In genomic region chr22:44682556-44683168, GRCh38 we compare ENCODE assay signal across 21 cellular contexts. TPM values are rescaled to one million over a fixed set of nuclear protein-coding genes. Genes with fewer than 3 reads are reported as not detected.
DNase-seq lines count a peak whose midpoint lies in the region; ATAC-seq and TF ChIP-seq lines count a peak whose summit lies in the region.
"Had no signal": no experiment of that assay in that cellular context is flagged by ENCODE, and none has a peak within 500 bp of the region (broad histone marks: within the 10 kb centered on the region; RNA-seq: fewer than 3 reads in every experiment).

No MANE protein-coding gene starts in this region.

- H3K4me1 Mint-ChIP-seq in natural killer cell = peaks cover 48 to 78% of the 10 kb centered on the region in 2 donors
- peaks cover 35 to 43% of the 10 kb centered on the region in 2 donors for H3K4me1 Mint-ChIP-seq in natural killer cell treated with Interleukin-12 subunit alpha and Interleukin-12 subunit beta and Interleukin-15 and Interleukin-18, amount 100 ng/mL, for 72 hours (ENCODE audit: low read depth in 2 of 2)
- H3K4me1 Mint-ChIP-seq in activated CD8-positive, alpha-beta T cell treated with anti-CD3 and anti-CD28 coated beads, Interleukin-2, amount 10 ng/mL, durations not matched to agents 7 days and 5 days (ENCODE audit: low read depth) = peaks cover 80% of the 10 kb centered on the region
- peaks cover 84% of the 10 kb centered on the region for H3K4me1 Mint-ChIP-seq in stimulated activated effector memory CD8-positive, alpha-beta T cell treated with anti-CD3 and anti-CD28 coated beads, Interleukin-12 subunit alpha, Interleukin-12 subunit beta, amount 100 ng/mL, for 72 hours

- peak overlapping the region; percentile 56 to 84 for H3K27ac Mint-ChIP-seq in natural killer cell
- peak overlapping the region in 1 of 2 donors; percentile 43 for H3K27ac Mint-ChIP-seq in natural killer cell treated with Interleukin-12 subunit alpha and Interleukin-12 subunit beta and Interleukin-15 and Interleukin-18, amount 100 ng/mL, for 72 hours
- peak overlapping the region; percentile 85 for H3K27ac Mint-ChIP-seq in activated CD8-positive, alpha-beta T cell treated with anti-CD3 and anti-CD28 coated beads, Interleukin-2, amount 10 ng/mL, durations not matched to agents 7 days and 5 days
- peak overlapping the region; percentile 91 for H3K27ac Mint-ChIP-seq in stimulated activated effector memory CD8-positive, alpha-beta T cell treated with anti-CD3 and anti-CD28 coated beads, Interleukin-12 subunit alpha, Interleukin-12 subunit beta, amount 100 ng/mL, for 72 hours

- H3K27me3 Mint-ChIP-seq in natural killer cell (ENCODE audit: low read depth in 2 of 2) = no peaks in the 10 kb centered on the region
- H3K27me3 Mint-ChIP-seq in natural killer cell treated with Interleukin-12 subunit alpha and Interleukin-12 subunit beta and Interleukin-15 and Interleukin-18, amount 100 ng/mL, for 72 hours = no peaks in the 10 kb centered on the region
- H3K27me3 Mint-ChIP-seq in activated CD8-positive, alpha-beta T cell treated with anti-CD3 and anti-CD28 coated beads, Interleukin-2, amount 10 ng/mL, durations not matched to agents 7 days and 5 days (ENCODE audit: low read depth) = no peaks in the 10 kb centered on the region
- H3K27me3 Mint-ChIP-seq: T-cell had no signal

- POLR2A ChIA-PET in activated CD8-positive, alpha-beta T cell treated with anti-CD3 and anti-CD28 coated beads, Interleukin-2, amount 10 ng/mL, durations not matched to agents 7 days and 5 days (lab: Charles Lee) = interaction anchor here (0.7 kb wide), 1 partner anchor 20 kb away, joined by 4 read pairs; no protein-coding TSS in a partner anchor

- intact Hi-C loops in natural killer cell (cut with micrococcal nuclease) = loop anchor here (10.0 kb wide), 1 partner anchor 688 kb away; no protein-coding TSS in a partner anchor

- CTCF ChIA-PET in activated CD8-positive, alpha-beta T cell treated with anti-CD3 and anti-CD28 coated beads, Interleukin-2, amount 10 ng/mL, durations not matched to agents 7 days and 5 days (lab: Charles Lee) = interaction anchor here (1.0 to 4.6 kb wide), 6 partner anchors 15 to 601 kb away, joined by 3 to 129 read pairs (median 4); no protein-coding TSS in a partner anchor

- DNase-seq in NCI-H2171 treated with DMSO at 0.1 percent for 48 hours (lab: John Stamatoyannopoulos, UW) = peak; percentile 26
- no peak for DNase-seq in NCI-H2171 (lab: John Stamatoyannopoulos, UW)
- no peak for DNase-seq in natural killer cell
- DNase-seq in natural killer cell treated with Interleukin-12 subunit alpha and Interleukin-12 subunit beta and Interleukin-15 and Interleukin-18, amount 100 ng/mL, for 72 hours (ENCODE audit: low spot score) = no peak
- DNase-seq in activated CD8-positive, alpha-beta T cell treated with anti-CD3 and anti-CD28 coated beads, Interleukin-2, amount 10 ng/mL, durations not matched to agents 7 days and 5 days = no peak
- no peak for DNase-seq in stimulated activated effector memory CD8-positive, alpha-beta T cell treated with anti-CD3 and anti-CD28 coated beads, Interleukin-12 subunit alpha, Interleukin-12 subunit beta, amount 100 ng/mL, for 72 hours (ENCODE audit: low spot score in 2 of 2)
- no peak for DNase-seq in NCI-H187 treated with DMSO at 0.1 percent for 48 hours (lab: John Stamatoyannopoulos, UW)
- DNase-seq: AML-193, amygdala, hippocampal formation, left ventricle myocardium inferior, MM.1S, naive B cell, NCI-H146, NCI-H226, PC-3, Right ventricle myocardium superior, substantia nigra, T-cell had no signal

- no peaks in the 10 kb centered on the region for H3K36me3 Mint-ChIP-seq in natural killer cell
- no peaks in the 10 kb centered on the region for H3K36me3 Mint-ChIP-seq in natural killer cell treated with Interleukin-12 subunit alpha and Interleukin-12 subunit beta and Interleukin-15 and Interleukin-18, amount 100 ng/mL, for 72 hours
- peaks cover 11% of the 10 kb centered on the region for H3K36me3 Mint-ChIP-seq in activated CD8-positive, alpha-beta T cell treated with anti-CD3 and anti-CD28 coated beads, Interleukin-2, amount 10 ng/mL, durations not matched to agents 7 days and 5 days (ENCODE audit: low read depth)
- peaks cover 18% of the 10 kb centered on the region for H3K36me3 Mint-ChIP-seq in stimulated activated effector memory CD8-positive, alpha-beta T cell treated with anti-CD3 and anti-CD28 coated beads, Interleukin-12 subunit alpha, Interleukin-12 subunit beta, amount 100 ng/mL, for 72 hours
- H3K36me3 Mint-ChIP-seq: naive B cell had no signal

- ATAC-seq in natural killer cell = no peak
- ATAC-seq in natural killer cell treated with Interleukin-12 subunit alpha and Interleukin-12 subunit beta and Interleukin-15 and Interleukin-18, amount 100 ng/mL, for 72 hours = no peak
- no peak for ATAC-seq in activated CD8-positive, alpha-beta T cell treated with anti-CD3 and anti-CD28 coated beads, Interleukin-2, amount 10 ng/mL, durations not matched to agents 7 days and 5 days
- ATAC-seq in stimulated activated effector memory CD8-positive, alpha-beta T cell treated with anti-CD3 and anti-CD28 coated beads, Interleukin-12 subunit alpha, Interleukin-12 subunit beta, amount 100 ng/mL, for 72 hours = no peak
- ATAC-seq in GM21367 (IDR thresholded peaks at IDR 0.05; ENCODE audit: unreplicated experiment) = no peak
- ATAC-seq: gastroesophageal sphincter, PC-3, T-cell had no signal

- H3K4me3 Mint-ChIP-seq in natural killer cell = peak overlapping the region; percentile 60
- H3K4me3 Mint-ChIP-seq in natural killer cell treated with Interleukin-12 subunit alpha and Interleukin-12 subunit beta and Interleukin-15 and Interleukin-18, amount 100 ng/mL, for 72 hours = no peak overlapping the region
- H3K4me3 Mint-ChIP-seq in activated CD8-positive, alpha-beta T cell treated with anti-CD3 and anti-CD28 coated beads, Interleukin-2, amount 10 ng/mL, durations not matched to agents 7 days and 5 days = peak overlapping the region; percentile 43
- peak overlapping the region; percentile 71 for H3K4me3 Mint-ChIP-seq in stimulated activated effector memory CD8-positive, alpha-beta T cell treated with anti-CD3 and anti-CD28 coated beads, Interleukin-12 subunit alpha, Interleukin-12 subunit beta, amount 100 ng/mL, for 72 hours
- H3K4me3 Mint-ChIP-seq: T-cell had no signal

- H3K9me3 Mint-ChIP-seq in natural killer cell = no peaks in the 10 kb centered on the region
- H3K9me3 Mint-ChIP-seq in natural killer cell treated with Interleukin-12 subunit alpha and Interleukin-12 subunit beta and Interleukin-15 and Interleukin-18, amount 100 ng/mL, for 72 hours = no peaks in the 10 kb centered on the region
- H3K9me3 Mint-ChIP-seq in activated CD8-positive, alpha-beta T cell treated with anti-CD3 and anti-CD28 coated beads, Interleukin-2, amount 10 ng/mL, durations not matched to agents 7 days and 5 days (ENCODE audit: insufficient read depth) = no peaks in the 10 kb centered on the region
- no peaks in the 10 kb centered on the region for H3K9me3 Mint-ChIP-seq in stimulated activated effector memory CD8-positive, alpha-beta T cell treated with anti-CD3 and anti-CD28 coated beads, Interleukin-12 subunit alpha, Interleukin-12 subunit beta, amount 100 ng/mL, for 72 hours
- H3K9me3 Mint-ChIP-seq: T-cell had no signal

- TF ChIP-seq CTCF in natural killer cell (IDR thresholded peaks at IDR 0.05) = no peak

RNA-seq across cellular contexts. Expression of gene PRR5, which starts 19.3 kb away (rescaled TPM):
- 100 to 1,000 TPM in 1 of 3 donors, 10 to 100 TPM in 2; 92.6 to 133 (median 93.4) TPM for total RNA-seq in natural killer cell
- total RNA-seq in natural killer cell treated with Interleukin-12 subunit alpha and Interleukin-12 subunit beta and Interleukin-15 and Interleukin-18, amount 100 ng/mL, for 72 hours = 10 to 100 TPM; 15.7 to 29.2 TPM
- 10 to 100 TPM; 29.4 to 31.5 TPM for total RNA-seq in activated CD8-positive, alpha-beta T cell treated with anti-CD3 and anti-CD28 coated beads, Interleukin-2, amount 10 ng/mL, durations not matched to agents 7 days and 5 days
